8 cellular contexts compared by ENCODE assay signal in genomic region chr2:186589733-186590537, GRCh38. TPM values are rescaled to one million over a fixed set of nuclear protein-coding genes. Genes with fewer than 3 reads are reported as not detected.
A peak's percentile ranks its signal among the peaks of the same experiment; 100 is the strongest.
DNase-seq lines count a peak whose midpoint lies in the region; ATAC-seq and TF ChIP-seq lines count a peak whose summit lies in the region.

ITGAV (plus strand) TSS chr2:186590056; CDS start chr2:186590339, 283 bp downstream.

- H3K9me3 Mint-ChIP-seq in GM23338: no peaks in the 10 kb centered on the region
- no peaks in the 10 kb centered on the region for H3K9me3 Mint-ChIP-seq in activated naive CD4-positive, alpha-beta T cell treated with anti-CD3 and anti-CD28 coated beads for 36 hours

- no peaks in the 10 kb centered on the region for H3K9me3 ChIP-seq in ES-I3 (ENCODE audit: control insufficient read depth, insufficient read depth, low read length)
- no peaks in the 10 kb centered on the region for H3K9me3 ChIP-seq in SJCRH30 (replicated peaks)
- no peaks in the 10 kb centered on the region for H3K9me3 ChIP-seq in gastroesophageal sphincter
- H3K9me3 ChIP-seq in neutrophil: no peaks in the 10 kb centered on the region

- H3K36me3 ChIP-seq in ES-I3 (ENCODE audit: insufficient read depth, low read length) (no peaks in the 10 kb centered on the region), GM23338 (ENCODE audit: insufficient read depth) (no peaks in the 10 kb centered on the region), SJCRH30 (no peaks in the 10 kb centered on the region), gastroesophageal sphincter (no peaks in the 10 kb centered on the region), neutrophil (no peaks in the 10 kb centered on the region)

- DNase-seq in GM23338 (ENCODE audit: low spot score) (peak; percentile 96), LHCN-M2 (ENCODE audit: low read depth) (peak; percentile 89), SJCRH30 (peak; percentile 100)
- DNase-seq in activated naive CD4-positive, alpha-beta T cell treated with anti-CD3 and anti-CD28 coated beads for 36 hours: peak; percentile 88

- H3K27ac ChIP-seq in GM23338 (ENCODE audit: low read depth) (peak within 1 kb of the TSS; percentile 87), SJCRH30 (peak within 1 kb of the TSS; percentile 78), gastroesophageal sphincter (peak within 1 kb of the TSS; percentile 83 to 98 (median 96)), neutrophil (peak within 1 kb of the TSS; percentile 81)

- intact Hi-C loops in activated naive CD4-positive, alpha-beta T cell treated with anti-CD3 and anti-CD28 coated beads for 36 hours (cut with micrococcal nuclease): loop anchor here (1.0 to 5.0 kb wide), 5 partner anchors 51 to 857 kb away; partner anchors contain the start of gene ZC3H15

- H3K27me3 ChIP-seq in GM23338 (ENCODE audit: insufficient read depth): no peaks in the 10 kb centered on the region
- no peaks in the 10 kb centered on the region for H3K27me3 ChIP-seq in SJCRH30
- no peaks in the 10 kb centered on the region for H3K27me3 ChIP-seq in gastroesophageal sphincter
- H3K27me3 ChIP-seq in neutrophil: peaks cover 13% of the 10 kb centered on the region

- no peak for TF ChIP-seq EP300 in gastroesophageal sphincter (IDR thresholded peaks at IDR 0.05)

- peak; percentile 89 to 96 for TF ChIP-seq POLR2A in gastroesophageal sphincter (IDR thresholded peaks at IDR 0.05)

- no peaks in the 10 kb centered on the region for H3K9me2 ChIP-seq in GM23338 (ENCODE audit: insufficient read depth)

- H3K27me3 Mint-ChIP-seq in GM23338 (ENCODE audit: insufficient read depth, low read depth, poor library complexity): peaks cover 10% of the 10 kb centered on the region
- H3K27me3 Mint-ChIP-seq in activated naive CD4-positive, alpha-beta T cell treated with anti-CD3 and anti-CD28 coated beads for 36 hours (ENCODE audit: low read depth): no peaks in the 10 kb centered on the region

- H3K4me1 ChIP-seq in ES-I3 (ENCODE audit: insufficient read depth, low read length) (peaks cover 8% of the 10 kb centered on the region), GM23338 (ENCODE audit: insufficient read depth) (peaks cover 13% of the 10 kb centered on the region), SJCRH30 (peaks cover 9% of the 10 kb centered on the region; the same call in 1 of the 2 replicates), gastroesophageal sphincter (peaks cover 0 to 48% (median 11%) of the 10 kb centered on the region in 3 donors), neutrophil (ENCODE audit: control insufficient read depth in 1 of 2, insufficient read depth in 1 of 2, low read depth in 1 of 2, low read length in 1 of 2) (peaks cover 16 to 18% of the 10 kb centered on the region in 2 experiments)

- peak within 1 kb of the TSS; percentile 94 for H2AFZ ChIP-seq in GM23338

- ATAC-seq in GM23338 (peak; percentile 95), gastroesophageal sphincter (peak; percentile 98)

- TF ChIP-seq CTCF in GM23338 (conservative IDR thresholded peaks at IDR 0.05; ENCODE audit: low read depth in 2 of 2) (no peak), gastroesophageal sphincter (IDR thresholded peaks at IDR 0.05) (peak in 1 of 4 experiments; percentile 3), neutrophil (IDR thresholded peaks at IDR 0.05) (no peak), subcutaneous adipose tissue (IDR thresholded peaks at IDR 0.05; ENCODE audit: low read depth) (no peak)

- H3K27ac Mint-ChIP-seq in GM23338: peak within 1 kb of the TSS; percentile 77; the same call in 1 of the 2 replicates
- peak within 1 kb of the TSS; percentile 71 for H3K27ac Mint-ChIP-seq in activated naive CD4-positive, alpha-beta T cell treated with anti-CD3 and anti-CD28 coated beads for 36 hours

- peak within 1 kb of the TSS; percentile 98 for H3K9ac ChIP-seq in ES-I3 (ENCODE audit: low read depth, low read length)

- CTCF ChIA-PET in activated naive CD4-positive, alpha-beta T cell treated with anti-CD3 and anti-CD28 coated beads for 36 hours (lab: Charles Lee): interaction anchor here (0.6 to 1.5 kb wide), 4 partner anchors 52 to 361 kb away, joined by 3 to 12 read pairs (median 6); no protein-coding TSS in a partner anchor

- no peaks in the 10 kb centered on the region for H4K20me1 ChIP-seq in GM23338 (replicated peaks; ENCODE audit: insufficient read depth)

- peaks cover 41% of the 10 kb centered on the region for H3K4me1 Mint-ChIP-seq in GM23338
- H3K4me1 Mint-ChIP-seq in activated naive CD4-positive, alpha-beta T cell treated with anti-CD3 and anti-CD28 coated beads for 36 hours (ENCODE audit: low read depth): peaks cover 23% of the 10 kb centered on the region

- no peaks in the 10 kb centered on the region for H3F3A ChIP-seq in GM23338 (replicated peaks; ENCODE audit: low read depth)

- peak within 1 kb of the TSS; percentile 92 for H3K4me3 ChIP-seq in GM23338
- peak within 1 kb of the TSS; percentile 74 for H3K4me3 ChIP-seq in SJCRH30
- H3K4me3 ChIP-seq in gastroesophageal sphincter: peak within 1 kb of the TSS; percentile 60 to 91
- H3K4me3 ChIP-seq in neutrophil (ENCODE audit: low read depth in 1 of 2, low read length in 1 of 2): peak within 1 kb of the TSS; percentile 63 to 74

- no peaks in the 10 kb centered on the region; the same call in 2 of the 3 replicates for H3K36me3 Mint-ChIP-seq in GM23338 (ENCODE audit: low read depth)
- H3K36me3 Mint-ChIP-seq in activated naive CD4-positive, alpha-beta T cell treated with anti-CD3 and anti-CD28 coated beads for 36 hours (ENCODE audit: low read depth): no peaks in the 10 kb centered on the region

- 2% methylated on average over 7 of the region's 86 CpGs; no CpG with 5 or more reads in 1 of the 2 donors for WGBS in gastroesophageal sphincter (ENCODE audit: low coverage in 1 of 2), 2 donors

- H3K4me3 Mint-ChIP-seq in GM23338: peak within 1 kb of the TSS; percentile 81
- peak within 1 kb of the TSS; percentile 84 for H3K4me3 Mint-ChIP-seq in activated naive CD4-positive, alpha-beta T cell treated with anti-CD3 and anti-CD28 coated beads for 36 hours

- H3K79me2 ChIP-seq in GM23338 (replicated peaks; ENCODE audit: insufficient read depth): peaks cover 44% of the 10 kb centered on the region

- peak within 1 kb of the TSS; percentile 96 for H3K4me2 ChIP-seq in GM23338

TF ChIP-seq in GM23338, 12 proteins besides CTCF, POLR2A, EP300 and RAD21:
- TF ChIP-seq EZH2 (IDR thresholded peaks at IDR 0.05; ENCODE audit: low read depth, unreplicated experiment) (no peak), POLR2AphosphoS5 (IDR thresholded peaks at IDR 0.05; ENCODE audit: low read depth) (peak; percentile 92)

RNA-seq across cellular contexts. Expression of gene ITGAV, which starts in this region (rescaled TPM):
- 50.8 and 56.5 TPM in 2 replicates for total RNA-seq in GM23338 (2014; rRNA removed; shearing (Covaris generic))
- polyA plus RNA-seq in GM23338 (2016; fragmentation: Nextera tagmentation; extraction: Ambion mirVana): 8.0 and 9.1 TPM in 2 replicates
- 104 and 125 TPM in 2 replicates for total RNA-seq in LHCN-M2 (2014; rRNA removed)
- 25.6 TPM for polyA plus RNA-seq in LHCN-M2 (2012)
- 204 and 220 TPM in 2 replicates for total RNA-seq in SJCRH30 (2014; rRNA removed; shearing (Covaris generic))
- 1 to 10 TPM; 4.5 to 5.0 TPM for total RNA-seq in activated naive CD4-positive, alpha-beta T cell treated with anti-CD3 and anti-CD28 coated beads for 36 hours
- total RNA-seq in gastroesophageal sphincter: 100 to 1,000 TPM; 100 to 127 (median 117) TPM
- 100 to 1,000 TPM in 2 of 4 donors, 10 to 100 TPM in 2; 90.8 to 130 (median 114) TPM for total RNA-seq in subcutaneous adipose tissue

Comparison
In these comparisons a context has a peak if more than half of its experiments do, and no peak if none do; other contexts are left out.
1. Peak in every context shown above with its lines: DNase-seq, ATAC-seq, H3K4me3 ChIP-seq and H3K27ac ChIP-seq.